ENCODE assay signal across 26 cellular contexts in genomic region chr17:64423881-64424280, GRCh38. TPM values are rescaled to one million over a fixed set of nuclear protein-coding genes. Genes with fewer than 3 reads are reported as not detected.
DNase-seq lines count a peak whose midpoint lies in the region; ATAC-seq and TF ChIP-seq lines count a peak whose summit lies in the region.
"Had no signal": no experiment of that assay in that cellular context is flagged by ENCODE, and none has a peak within 500 bp of the region (broad histone marks: within the 10 kb centered on the region; RNA-seq: fewer than 3 reads in every experiment).

No MANE protein-coding gene starts in this region.

- 86% methylated on average over 3 of the region's 3 CpGs for WGBS in right cardiac atrium
- 77 to 94% (median 83%) methylated on average over 3 of the region's 3 CpGs for WGBS in heart left ventricle, 4 donors
- WGBS in transverse colon (ENCODE audit: low coverage in 1 of 2), 2 donors: 65% methylated on average over 3 of the region's 3 CpGs; no CpG with 5 or more reads in 1 of the 2 donors

- TF ChIP-seq CTCF in HEK293 (tag by site-specific recombination; IDR thresholded peaks at IDR 0.05): no peak
- no peak for TF ChIP-seq CTCF in fibroblast of lung (conservative IDR thresholded peaks at IDR 0.05 in 1 of 2, IDR thresholded peaks at IDR 0.05 in 1 of 2; ENCODE audit: low read depth in 1 of 2, low read length in 2 of 2)
- TF ChIP-seq CTCF in heart left ventricle (IDR thresholded peaks at IDR 0.05): no peak
- TF ChIP-seq CTCF in transverse colon (IDR thresholded peaks at IDR 0.05): no peak

- H3K9me3 ChIP-seq in HEK293 (ENCODE audit: control insufficient read depth, insufficient read depth, low read depth, low read length) (no peaks in the 10 kb centered on the region), fibroblast of lung (ENCODE audit: control insufficient read depth, insufficient read depth, low read depth, low read length) (no peaks in the 10 kb centered on the region), skeletal muscle satellite cell (replicated peaks; ENCODE audit: low read length) (no peaks in the 10 kb centered on the region), right cardiac atrium (ENCODE audit: control insufficient read depth, low read length) (no peaks in the 10 kb centered on the region), heart left ventricle (no peaks in the 10 kb centered on the region), transverse colon (no peaks in the 10 kb centered on the region)
- H3K9me3 ChIP-seq: psoas muscle, thoracic aorta had no signal

- no peaks in the 10 kb centered on the region for H3K27me3 ChIP-seq in fibroblast of lung (ENCODE audit: control insufficient read depth, insufficient read depth, low read length)
- H3K27me3 ChIP-seq in skeletal muscle satellite cell (ENCODE audit: control insufficient read depth, insufficient read depth, low read length): peaks cover 8% of the 10 kb centered on the region
- no peaks in the 10 kb centered on the region for H3K27me3 ChIP-seq in right cardiac atrium (ENCODE audit: control insufficient read depth, insufficient read depth)
- peaks cover 0 to 4% (median 0%) of the 10 kb centered on the region in 9 donors for H3K27me3 ChIP-seq in heart left ventricle
- no peaks in the 10 kb centered on the region for H3K27me3 ChIP-seq in transverse colon
- H3K27me3 ChIP-seq: cardiac muscle cell, hepatocyte had no signal

- H3K36me3 ChIP-seq in HEK293 (ENCODE audit: control insufficient read depth in 2 of 2, insufficient read depth in 1 of 2, low read length in 2 of 2) (no peaks in the 10 kb centered on the region), fibroblast of lung (ENCODE audit: control insufficient read depth, insufficient read depth, low read length) (no peaks in the 10 kb centered on the region), skeletal muscle satellite cell (ENCODE audit: insufficient read depth, low read length) (no peaks in the 10 kb centered on the region), heart left ventricle (no peaks in the 10 kb centered on the region), transverse colon (no peaks in the 10 kb centered on the region)
- H3K36me3 ChIP-seq: cardiac muscle cell, thoracic aorta had no signal

- no peaks in the 10 kb centered on the region for H3K79me2 ChIP-seq in fibroblast of lung (ENCODE audit: control insufficient read depth, insufficient read depth, low read length)
- H3K79me2 ChIP-seq: hepatocyte had no signal

- H3K4me3 ChIP-seq in HEK293 (ENCODE audit: low read depth, low read length) (no peak overlapping the region), fibroblast of lung (replicated peaks in 1 of 4; ENCODE audit: control extremely low read depth in 1 of 4, insufficient read depth in 1 of 4, low read depth in 3 of 4, low read length in 4 of 4) (no peak overlapping the region), skeletal muscle satellite cell (ENCODE audit: low read length) (no peak overlapping the region), right cardiac atrium (ENCODE audit: low read length) (no peak overlapping the region), heart left ventricle (no peak overlapping the region), transverse colon (no peak overlapping the region)
- H3K4me3 ChIP-seq: cardiac muscle cell, hepatocyte, psoas muscle, thoracic aorta had no signal

- CTCF ChIA-PET in HEK293 (lab: Yijun Ruan, JAX): interaction anchor here (0.6 to 10.6 kb wide), 5 partner anchors 21 to 407 kb away, joined by 3 to 196 read pairs (median 3); no protein-coding TSS in a partner anchor

- H3K4me1 ChIP-seq in HEK293 (ENCODE audit: control insufficient read depth, insufficient read depth, low read length): no peaks in the 10 kb centered on the region
- no peaks in the 10 kb centered on the region for H3K4me1 ChIP-seq in fibroblast of lung (ENCODE audit: control insufficient read depth, extremely low read depth, insufficient read depth, low read length)
- peaks cover 9% of the 10 kb centered on the region for H3K4me1 ChIP-seq in skeletal muscle satellite cell (ENCODE audit: control insufficient read depth, insufficient read depth, low read length)
- no peaks in the 10 kb centered on the region for H3K4me1 ChIP-seq in right cardiac atrium (ENCODE audit: control insufficient read depth, insufficient read depth, low read length)
- H3K4me1 ChIP-seq in heart left ventricle: peaks cover 0 to 11% (median 0%) of the 10 kb centered on the region in 12 donors
- peaks cover 0 to 6% (median 0%) of the 10 kb centered on the region in 4 donors for H3K4me1 ChIP-seq in transverse colon
- H3K4me1 ChIP-seq: foreskin keratinocyte, psoas muscle had no signal

- H3K27ac ChIP-seq in HEK293 (ENCODE audit: extremely low read depth, low read depth, low read length) (no peak overlapping the region), fibroblast of lung (ENCODE audit: insufficient read depth, low read length) (no peak overlapping the region), right cardiac atrium (ENCODE audit: low read length) (no peak overlapping the region), heart left ventricle (no peak overlapping the region), transverse colon (no peak overlapping the region)
- H3K27ac ChIP-seq: cardiac muscle cell, foreskin keratinocyte, hepatocyte, psoas muscle, thoracic aorta had no signal

- DNase-seq in RPMI7951 (ENCODE audit: low read depth): peak; percentile 54
- peak; percentile 25 to 37 for DNase-seq in fibroblast of lung (ENCODE audit: low read depth in 2 of 2)
- DNase-seq in right cardiac atrium: no peak
- no peak for DNase-seq in heart left ventricle
- DNase-seq in transverse colon: no peak
- DNase-seq: activated CD4-positive, alpha-beta T cell treated with anti-CD3 and anti-CD28 coated beads for 1 hour; activated CD8-positive, alpha-beta memory T cell treated with anti-CD3 and anti-CD28 coated beads for 24 hours; activated naive CD4-positive, alpha-beta T cell treated with anti-CD3 and anti-CD28 coated beads for 36 hours; activated T-cell treated with anti-CD3 and anti-CD28 coated beads, Interleukin-2, amount 50 U/mL, for 24 hours; AML-193; amygdala; CD8-positive, alpha-beta T cell; dermis blood vessel endothelial cell; DMS153; foreskin keratinocyte; NCI-H1436; NCI-H526; psoas muscle; stimulated activated CD4-positive, alpha-beta T cell treated with anti-CD3 and anti-CD28 coated beads, Interleukin-2, amount 100 ng/mL, for 48 hours; stimulated activated naive B cell treated with anti-CD40 and anti-IgM and Interleukin-4, amounts not matched to agents 10 μg/mL and 1 μg/mL and 100 μg/mL, for 72 hours had no signal

- no peaks in the 10 kb centered on the region for H4K20me1 ChIP-seq in fibroblast of lung (ENCODE audit: control insufficient read depth, extremely low read depth, insufficient read depth, low read length)

- ATAC-seq in right cardiac atrium: no peak
- no peak for ATAC-seq in heart left ventricle
- ATAC-seq: CD8-positive, alpha-beta T cell; foreskin keratinocyte; psoas muscle; stimulated activated naive B cell treated with anti-CD40 and anti-IgM and Interleukin-4, amounts not matched to agents 10 μg/mL and 1 μg/mL and 100 μg/mL, for 72 hours had no signal

- no peak overlapping the region for H2AFZ ChIP-seq in fibroblast of lung (ENCODE audit: low read length)
- H2AFZ ChIP-seq: hepatocyte had no signal

- in situ Hi-C loops in transverse colon (cut with MboI; ENCODE audit: low pct_ligation_motif_present in 1 of 4, low pct_unique_long_range_greater_than_20kb in 1 of 4, low sequenced_read_pairs in 3 of 4): loop anchor here in 3 of 4 donors (5.0 to 10.0 kb wide), 4 partner anchors 61 to 102 kb away; partner anchors contain the start of gene POLG2 (in 1 of the 3)

- TF ChIP-seq EP300 in transverse colon (IDR thresholded peaks at IDR 0.05; ENCODE audit: low read depth): no peak

- POLR2A ChIA-PET in HEK293 (lab: Yijun Ruan, JAX): interaction anchor here (1.1 kb wide), 1 partner anchor 83 kb away, joined by 5 read pairs; the partner anchor contains the start of genes CEP95 and DDX5

- intact Hi-C loops in right cardiac atrium (cut with DNase I): loop anchor here in 2 of 4 donors (5.0 kb wide), 2 partner anchors 63 to 68 kb away; no protein-coding TSS in a partner anchor
- intact Hi-C loops in heart left ventricle (cut with DNase I): loop anchor here in 6 of 10 donors (5.0 to 10.0 kb wide), 6 partner anchors 63 to 231 kb away; partner anchors contain the start of gene POLG2 (in 1 of the 6)
- intact Hi-C loops in transverse colon (cut with DNase I; ENCODE audit: low total_unique reads): no loop called here

- H3K4me2 ChIP-seq in fibroblast of lung (ENCODE audit: extremely low read depth, insufficient read depth, low read length) (no peak overlapping the region), skeletal muscle satellite cell (ENCODE audit: low read length) (peak overlapping the region; percentile 3)
- H3K4me2 ChIP-seq: hepatocyte had no signal

- H3K9ac ChIP-seq in fibroblast of lung (ENCODE audit: insufficient read depth, low read length) (no peak overlapping the region), skeletal muscle satellite cell (ENCODE audit: low read depth, low read length) (no peak overlapping the region)

- TF ChIP-seq POLR2A in heart left ventricle (IDR thresholded peaks at IDR 0.05) (no peak), transverse colon (IDR thresholded peaks at IDR 0.05) (no peak)

RNA-seq across cellular contexts. Expression of gene MILR1, which starts 25.0 kb away (rescaled TPM):
- 21.6 and 23.7 TPM in 2 replicates for total RNA-seq in RPMI7951 (2014; rRNA removed; shearing (Covaris generic))
- total RNA-seq in fibroblast of lung (4.4 and 9.1 TPM in 2 replicates), right cardiac atrium (1 to 10 TPM; 1.9 to 6.6 (median 5.3) TPM), heart left ventricle (10 to 100 TPM in 1 of 9 donors, 1 to 10 TPM in 7, under 1 TPM in 1; 0.95 to 23.0 (median 2.4) TPM), transverse colon (1 to 10 TPM in 2 of 4 donors, not detected in 2; 1.4 to 2.3 TPM)
- polyA plus RNA-seq in fibroblast of lung (11.6 and 33.3 TPM in 2 replicates), right cardiac atrium (2.5 TPM), heart left ventricle (1 to 10 TPM; 1.6 to 1.7 TPM)
- polyA plus RNA-seq in fibroblast of lung (2012): 5.4 and 20.7 TPM in 2 replicates
- 8.2 TPM in 1 of 2 replicates, not detected in the other for polyA minus RNA-seq in fibroblast of lung (ENCODE audit: low replicate concordance)
- total RNA-seq in skeletal muscle satellite cell (2012; rRNA removed): 26.2 and 28.6 TPM in 2 replicates
- total RNA-seq: cardiac muscle cell; CD8-positive, alpha-beta T cell; foreskin keratinocyte; neural crest cell had no signal
- polyA plus RNA-seq: cardiac muscle cell, foreskin keratinocyte had no signal

RNA-seq across cellular contexts. Expression of gene PECAM1, which starts 33.2 kb away (rescaled TPM):
- 2.5 and 3.1 TPM in 2 replicates for total RNA-seq in RPMI7951 (2014; rRNA removed; shearing (Covaris generic))
- 0.26 and 0.50 TPM in 2 replicates for total RNA-seq in fibroblast of lung
- polyA plus RNA-seq in fibroblast of lung: 0.08 and 0.12 TPM in 2 replicates
- 0.06 and 0.10 TPM in 2 replicates for polyA plus RNA-seq in fibroblast of lung (2012)
- 0.15 TPM in 1 of 2 replicates, not detected in the other for polyA minus RNA-seq in fibroblast of lung (ENCODE audit: low replicate concordance)
- 0.25 and 0.44 TPM in 2 replicates for total RNA-seq in skeletal muscle satellite cell (2012; rRNA removed)
- 100 to 1,000 TPM in 3 of 4 donors, 10 to 100 TPM in 1; 99.4 to 201 (median 193) TPM for total RNA-seq in right cardiac atrium
- polyA plus RNA-seq in right cardiac atrium: 42.8 TPM
- 100 to 1,000 TPM in 6 of 9 donors, 10 to 100 TPM in 3; 66.2 to 259 (median 117) TPM for total RNA-seq in heart left ventricle
- polyA plus RNA-seq in heart left ventricle: 10 to 100 TPM; 26.1 to 74.2 TPM
- 10 to 100 TPM; 17.7 to 32.1 (median 18.7) TPM for total RNA-seq in transverse colon
- total RNA-seq: foreskin keratinocyte had no signal
- polyA plus RNA-seq: cardiac muscle cell, foreskin keratinocyte had no signal

Comparison
In these comparisons a context has a peak if more than half of its experiments do, and no peak if none do; other contexts are left out.
1. DNase-seq: peak in RPMI7951 (single experiment) and fibroblast of lung (2 of 2); none in right cardiac atrium (0 of 3), heart left ventricle (0 of 5) and transverse colon (single experiment).